In genomic region chr6:166955121-166955864, GRCh38 we compare ENCODE assay signal across 1 cellular context.
TF ChIP-seq lines count a peak whose summit lies in the region.

No MANE protein-coding gene starts in this region.

TF ChIP-seq in GM23338, 12 proteins besides CTCF, POLR2A, EP300 and RAD21 (continued from another document):
- no peak for TF ChIP-seq ZNF462 (CRISPR knock-in tag; IDR thresholded peaks at IDR 0.05)
TF ChIP-seq in GM23338: peak in this region for 0.
